In genomic region chr1:18913065-18913502, GRCh38 we compare ENCODE assay signal across 8 cellular contexts. TPM values are rescaled to one million over a fixed set of nuclear protein-coding genes. Genes with fewer than 3 reads are reported as not detected.
DNase-seq lines count a peak whose midpoint lies in the region; ATAC-seq and TF ChIP-seq lines count a peak whose summit lies in the region.

No MANE protein-coding gene starts in this region.

- H3K4me3 ChIP-seq in RWPE2 (ENCODE audit: severe bottlenecking) (no peak overlapping the region), foreskin fibroblast (ENCODE audit: low read depth in 1 of 2, low read length in 2 of 2) (no peak overlapping the region)

- no peak overlapping the region for H3K27ac ChIP-seq in RWPE2 (ENCODE audit: poor library complexity, severe bottlenecking)
- peak overlapping the region; percentile 45 for H3K27ac ChIP-seq in substantia nigra (ENCODE audit: low read depth, low read length, poor library complexity, severe bottlenecking)

- ATAC-seq in HG03280 (IDR thresholded peaks at IDR 0.05; ENCODE audit: unreplicated experiment) (peak; percentile 50), RWPE2 (ENCODE audit: low read depth) (peak; percentile 80), omental fat pad (ENCODE audit: low FRiP score) (peak; percentile 67), GM19023 (IDR thresholded peaks at IDR 0.05; ENCODE audit: unreplicated experiment) (no peak)

- H3K9me3 ChIP-seq in RWPE2 (ENCODE audit: severe bottlenecking) = no peaks in the 10 kb centered on the region

- TF ChIP-seq CTCF in RWPE2 (IDR thresholded peaks at IDR 0.05; ENCODE audit: poor library complexity, severe bottlenecking) (peak; percentile 97), foreskin fibroblast (IDR thresholded peaks at IDR 0.05; ENCODE audit: low read depth, low read length) (peak; percentile 100), omental fat pad (IDR thresholded peaks at IDR 0.05) (peak in 2 of 3 donors; percentile 64 to 88)

- no peaks in the 10 kb centered on the region for H3K4me1 ChIP-seq in RWPE2 (ENCODE audit: insufficient read depth, poor library complexity, severe bottlenecking)

- peak; percentile 83 for DNase-seq in DMS 273 (lab: John Stamatoyannopoulos, UW; ENCODE audit: unreplicated experiment)
- no peak for DNase-seq in RWPE2 (ENCODE audit: low spot score)
- peak; percentile 71 for DNase-seq in activated T-helper 9 cell treated with anti-CD3 and anti-CD28 coated beads, Interleukin-2, amount 50 U/mL, for 16 hours (ENCODE audit: low read depth)
- DNase-seq in foreskin fibroblast = peak; percentile 81 to 93
- peak; percentile 77 for DNase-seq in omental fat pad (ENCODE audit: low spot score)
- DNase-seq in substantia nigra (lab: John Stamatoyannopoulos, UW) = peak; percentile 16 to 90 (median 76)

- H3K36me3 ChIP-seq in RWPE2 (ENCODE audit: low read depth) = peaks cover 87% of the 10 kb centered on the region

- H3K27me3 ChIP-seq in RWPE2 (ENCODE audit: insufficient read depth, poor library complexity, severe bottlenecking) = no peaks in the 10 kb centered on the region

RNA-seq across cellular contexts. Expression of gene ALDH4A1, which starts 10.7 kb away (rescaled TPM):
- total RNA-seq in omental fat pad = 10 to 100 TPM; 22.2 to 96.8 (median 67.3) TPM

RNA-seq across cellular contexts. Expression of gene IFFO2, which starts 43.4 kb away (rescaled TPM):
- total RNA-seq in omental fat pad = 10 to 100 TPM in 1 of 4 donors, 1 to 10 TPM in 3; 2.3 to 12.9 (median 7.7) TPM

RNA-seq across cellular contexts. Expression of gene TAS1R2, which starts 53.6 kb away (rescaled TPM):
- not detected for total RNA-seq in omental fat pad
